In genomic region chr11:1085440-1086170, GRCh38 we compare ENCODE assay signal across 19 cellular contexts. TPM values are rescaled to one million over a fixed set of nuclear protein-coding genes. Genes with fewer than 3 reads are reported as not detected.
DNase-seq lines count a peak whose midpoint lies in the region; ATAC-seq, FAIRE-seq and TF ChIP-seq lines count a peak whose summit lies in the region.
"Had no signal": no experiment of that assay in that cellular context is flagged by ENCODE, and none has a peak within 500 bp of the region (broad histone marks: within the 10 kb centered on the region; RNA-seq: fewer than 3 reads in every experiment).

No MANE protein-coding gene starts in this region.

- 71% methylated on average over 6 of the region's 26 CpGs for whole genome bisulfite sequencing in A549 (ENCODE audit: missing lambda C conversion rate)

- no peak for TF ChIP-seq EP300 in A549 (IDR thresholded peaks at IDR 0.05)

- BruUV-seq in Panc1 (replicated peaks; lab: Mats Ljungman, UMichigan), result no TSS peak

- TF ChIP-seq POLR2A in A549 (IDR thresholded peaks at IDR 0.05; ENCODE audit: low read length), result no peak

- no peak for DNase-seq in A549 (ENCODE audit: low read depth in 1 of 2, low spot score in 1 of 2)
- no peak for DNase-seq in Panc1 (ENCODE audit: low read depth, low spot score)
- peak; percentile 65 for DNase-seq in kidney
- peak in 7 of 10 donors; percentile 5 to 80 (median 26) for DNase-seq in posterior cingulate gyrus
- DNase-seq in DMS79 (lab: John Stamatoyannopoulos, UW), result no peak
- DNase-seq: BE2C; CD8-positive, alpha-beta T cell; Karpas-422; MM.1S; NCI-H1105 treated with DMSO at 0.1 percent for 48 hours; NCI-H187 treated with DMSO at 0.1 percent for 48 hours; NCI-H446; NCI-H748 treated with DMSO at 0.1 percent for 48 hours; PC-3 had no signal

- no peak for TF ChIP-seq RAD21 in A549 (conservative IDR thresholded peaks at IDR 0.05 in 1 of 2, IDR thresholded peaks at IDR 0.05 in 1 of 2)

- H3K27ac ChIP-seq in A549, result no peak overlapping the region
- no peak overlapping the region for H3K27ac ChIP-seq in Panc1 (ENCODE audit: low read length)
- no peak overlapping the region for H3K27ac ChIP-seq in kidney (ENCODE audit: low read depth in 2 of 2, low read length in 2 of 2)

- H3K4me2 ChIP-seq in A549, result no peak overlapping the region

- peak; percentile 12 to 41; a peak in 3 of 6 replicates for ATAC-seq in A549
- ATAC-seq in Panc1, result peak; percentile 63
- ATAC-seq in HG03342 (IDR thresholded peaks at IDR 0.05; ENCODE audit: unreplicated experiment), result no peak
- ATAC-seq in HG02678 (IDR thresholded peaks at IDR 0.05; ENCODE audit: unreplicated experiment), result no peak
- ATAC-seq: CD8-positive, alpha-beta T cell; PC-3 had no signal

- H3K4me1 ChIP-seq in A549 (no peaks in the 10 kb centered on the region), Panc1 (ENCODE audit: control insufficient read depth, insufficient read depth, low read length) (no peaks in the 10 kb centered on the region), kidney (ENCODE audit: control insufficient read depth in 1 of 2, insufficient read depth in 1 of 2, low read depth in 1 of 2, low read length in 2 of 2) (no peaks in the 10 kb centered on the region)
- H3K4me1 ChIP-seq: BE2C had no signal

- in situ Hi-C loops in Panc1 (cut with HindIII; ENCODE audit: low pct_unique_long_range_greater_than_20kb, low sequenced_read_pairs), result no loop called here

- POLR2A ChIA-PET in A549 (lab: Yijun Ruan, JAX) (no interaction called here), Panc1 (lab: Charles Lee) (interaction anchor here (0.7 kb wide), 1 partner anchor 267 kb away, joined by 5 read pairs; no protein-coding TSS in a partner anchor)

- CTCF ChIA-PET in A549 (lab: Yijun Ruan, JAX) (interaction anchor here (1.7 kb wide), 1 partner anchor 26 kb away, joined by 4 read pairs; no protein-coding TSS in a partner anchor), Panc1 (lab: Charles Lee) (no interaction called here)

- no peak overlapping the region for H3K4me3 ChIP-seq in A549
- H3K4me3 ChIP-seq in Panc1 (ENCODE audit: low read depth in 2 of 2, low read length in 2 of 2), result no peak overlapping the region
- H3K4me3 ChIP-seq in kidney (ENCODE audit: low read length in 2 of 2), result no peak overlapping the region

- H3K36me3 ChIP-seq in Panc1 (ENCODE audit: control insufficient read depth, insufficient read depth, low read length) (no peaks in the 10 kb centered on the region), kidney (ENCODE audit: control insufficient read depth in 1 of 2, insufficient read depth in 2 of 2, low read length in 2 of 2) (no peaks in the 10 kb centered on the region)
- H3K36me3 ChIP-seq: BE2C had no signal

- no peaks in the 10 kb centered on the region; the same call in 2 of the 3 replicates for H3K9me3 ChIP-seq in A549
- H3K9me3 ChIP-seq in Panc1 (ENCODE audit: control insufficient read depth, insufficient read depth, low read depth, low read length), result no peaks in the 10 kb centered on the region
- no peaks in the 10 kb centered on the region for H3K9me3 ChIP-seq in kidney (ENCODE audit: control insufficient read depth in 1 of 2, low read length in 2 of 2)
- H3K9me3 ChIP-seq: BE2C had no signal

- intact Hi-C loops in Panc1 (cut with micrococcal nuclease; ENCODE audit: unreplicated experiment) (no loop called here), kidney (cut with DNase I) (no loop called here), posterior cingulate gyrus (cut with DNase I) (no loop called here)

- H3K9ac ChIP-seq in kidney (ENCODE audit: low read length in 2 of 2), result no peak overlapping the region

- TF ChIP-seq CTCF in A549 (IDR thresholded peaks at IDR 0.05), result no peak
- no peak for TF ChIP-seq CTCF in Panc1 (IDR thresholded peaks at IDR 0.05)
- no peak for TF ChIP-seq CTCF in kidney (IDR thresholded peaks at IDR 0.05; ENCODE audit: borderline replicate concordance, extremely low read depth, insufficient read depth)

- H3K27me3 ChIP-seq in Panc1 (ENCODE audit: control insufficient read depth, insufficient read depth, low read length), result no peaks in the 10 kb centered on the region; the same call in 1 of the 2 replicates

- FAIRE-seq in A549 (lab: Jason Lieb, UNC) (no peak), kidney (lab: Jason Lieb, UNC) (no peak)
- FAIRE-seq: H54 had no signal

TF ChIP-seq in A549, 52 proteins besides CTCF, POLR2A, EP300 and RAD21:
- TF ChIP-seq PBX3 (IDR thresholded peaks at IDR 0.05) (no peak), RCOR1 (IDR thresholded peaks at IDR 0.05; ENCODE audit: low read depth, low read length) (no peak), JUN (IDR thresholded peaks at IDR 0.05) (no peak), NFE2L2 (conservative IDR thresholded peaks at IDR 0.05; ENCODE audit: low read length) (no peak), JUNB (IDR thresholded peaks at IDR 0.05) (no peak), REST (IDR thresholded peaks at IDR 0.05) (no peak), CBX2 (IDR thresholded peaks at IDR 0.05; ENCODE audit: borderline replicate concordance, low read depth) (no peak), SREBF2 (IDR thresholded peaks at IDR 0.05) (no peak), MAX (IDR thresholded peaks at IDR 0.05) (no peak), EHMT2 (IDR thresholded peaks at IDR 0.05; ENCODE audit: low read depth) (no peak), RARB (CRISPR knock-in tag; IDR thresholded peaks at IDR 0.05) (no peak), USF2 (IDR thresholded peaks at IDR 0.05) (no peak), RNF2 (IDR thresholded peaks at IDR 0.05; ENCODE audit: borderline replicate concordance, low read depth) (no peak), CHD2 (IDR thresholded peaks at IDR 0.05; ENCODE audit: low read length, partially characterized antibody) (no peak), CBX8 (IDR thresholded peaks at IDR 0.05) (no peak), HOXA7 (CRISPR knock-in tag; IDR thresholded peaks at IDR 0.05) (no peak)

RNA-seq across cellular contexts. Expression of gene MUC2, which starts 10.9 kb away (rescaled TPM):
- polyA plus RNA-seq in A549 (2011; rRNA removed) (0.01 and 0.04 TPM in 2 replicates), A549 (2017; fragmentation: RNase III; extraction: RNeasy Plus Mini Kit Qiagen cat#74134 plus additional on column Dnase treatment) (0.03 TPM in 3 replicates), kidney (ENCODE audit: insufficient read depth, low read depth, low replicate concordance) (not detected)
- 0.01 TPM in 2 replicates for polyA plus RNA-seq in A549 (2012; cell fraction: cytosol; rRNA removed)
- 0.29 and 0.90 TPM in 2 replicates for polyA plus RNA-seq in A549 (2012; cell fraction: nucleus; rRNA removed)
- 0.04 and 0.05 TPM in 2 replicates for polyA minus RNA-seq in A549 (2011; rRNA and poly(A)+ RNA removed)
- total RNA-seq in Panc1 (2021; ENCODE audit: unreplicated experiment) (0.08 TPM), kidney (not detected)
- polyA plus RNA-seq in Panc1 (2012; ENCODE audit: insufficient read length), result not detected
- total RNA-seq: CD8-positive, alpha-beta T cell; Daoy had no signal
- polyA plus RNA-seq: AG04450 had no signal

RNA-seq across cellular contexts. Expression of gene MUC6, which starts 49.1 kb away (rescaled TPM):
- not detected in 2 replicates for polyA plus RNA-seq in A549 (2011; rRNA removed)
- not detected in 2 replicates for polyA plus RNA-seq in A549 (2012; cell fraction: cytosol; rRNA removed)
- polyA plus RNA-seq in A549 (2012; cell fraction: nucleus; rRNA removed), result under 0.01 TPM in 1 of 2 replicates, not detected in the other
- polyA plus RNA-seq in A549 (2017; fragmentation: RNase III; extraction: RNeasy Plus Mini Kit Qiagen cat#74134 plus additional on column Dnase treatment), result not detected in 3 replicates
- polyA minus RNA-seq in A549 (2011; rRNA and poly(A)+ RNA removed), result 0.08 TPM in 1 of 2 replicates, not detected in the other
- total RNA-seq in Panc1 (2021; ENCODE audit: unreplicated experiment), result 0.49 TPM
- 1.6 TPM for polyA plus RNA-seq in Panc1 (2012; ENCODE audit: insufficient read length)
- 3.0 TPM for total RNA-seq in kidney
- polyA plus RNA-seq in kidney (ENCODE audit: insufficient read depth, low read depth, low replicate concordance), result 1.1 TPM
- total RNA-seq: CD8-positive, alpha-beta T cell; Daoy had no signal
- polyA plus RNA-seq: AG04450 had no signal

Comparison
In these comparisons a context has a peak if more than half of its experiments do, and no peak if none do; other contexts are left out.
1. ATAC-seq: peak in A549 (2 of 2) and Panc1 (single experiment); none in HG03342 (single experiment) and HG02678 (single experiment).
2. DNase-seq: peak in kidney (single experiment) and posterior cingulate gyrus (7 of 10); none in A549 (0 of 2), Panc1 (single experiment) and DMS79 (single experiment).